Comparison of ENCODE assay signal across 8 cellular contexts in genomic region chr6:1611572-1612385, GRCh38. TPM values are rescaled to one million over a fixed set of nuclear protein-coding genes. Genes with fewer than 3 reads are reported as not detected.
DNase-seq lines count a peak whose midpoint lies in the region; FAIRE-seq and TF ChIP-seq lines count a peak whose summit lies in the region.

No MANE protein-coding gene starts in this region.

- no CpG with 5 or more reads among the region's 73 CpGs for WGBS in neuronal stem cell (ENCODE audit: extremely low coverage in 2 of 2, insufficient read length in 2 of 2, insufficient replicate concordance in 1 of 2), 2 donors

- no peak overlapping the region for H3K4ac ChIP-seq in neuronal stem cell (ENCODE audit: low read length)

- H3K79me1 ChIP-seq in neuronal stem cell (ENCODE audit: low read depth, low read length) = peaks cover 5% of the 10 kb centered on the region

- peak overlapping the region; percentile 38 for H3K14ac ChIP-seq in neuronal stem cell (ENCODE audit: low read length)

- H3K9ac ChIP-seq in endocrine pancreas (ENCODE audit: control insufficient read depth, insufficient read depth, low read length) = no peak overlapping the region
- no peak overlapping the region for H3K9ac ChIP-seq in neuronal stem cell (ENCODE audit: low read depth, low read length, poor library complexity)

- no peak overlapping the region for H2BK15ac ChIP-seq in neuronal stem cell (ENCODE audit: low read length)

- H3K9me3 ChIP-seq in Peyer's patch (no peaks in the 10 kb centered on the region), endocrine pancreas (ENCODE audit: control insufficient read depth, low read length) (no peaks in the 10 kb centered on the region), neuronal stem cell (replicated peaks in 1 of 2; ENCODE audit: control insufficient read depth in 2 of 2, insufficient read depth in 1 of 2, low read depth in 1 of 2, low read length in 2 of 2) (no peaks in the 10 kb centered on the region)

- DNase-seq in NCI-H2081 (lab: John Stamatoyannopoulos, UW) (peak; percentile 20 to 36), NCI-H2081 treated with DMSO at 0.1 percent for 48 hours (lab: John Stamatoyannopoulos, UW) (no peak), Peyer's patch (peak in 1 of 3 donors; percentile 45), neuronal stem cell (ENCODE audit: low spot score) (no peak), GM12891 (ENCODE audit: insufficient read length, low spot score) (no peak), NCI-H774 (lab: John Stamatoyannopoulos, UW) (no peak)
- DNase-seq in effector CD4-positive, alpha-beta T cell = no peak

- TF ChIP-seq POLR2A in Peyer's patch (IDR thresholded peaks at IDR 0.05) = no peak
- TF ChIP-seq POLR2A in GM12891 (IDR thresholded peaks at IDR 0.05; ENCODE audit: low read depth, low read length) = no peak

- H3K4me3 ChIP-seq in Peyer's patch = peak overlapping the region; percentile 32 to 66 (median 58)
- peak overlapping the region; percentile 81 for H3K4me3 ChIP-seq in endocrine pancreas (ENCODE audit: control insufficient read depth, insufficient read depth, low read length)
- H3K4me3 ChIP-seq in neuronal stem cell (ENCODE audit: low read length in 2 of 2) = peak overlapping the region in 1 of 2 donors; percentile 64

- peaks cover 0 to 55% (median 31%) of the 10 kb centered on the region in 4 donors for H3K4me1 ChIP-seq in Peyer's patch
- no peaks in the 10 kb centered on the region for H3K4me1 ChIP-seq in endocrine pancreas (ENCODE audit: control insufficient read depth, insufficient read depth, low read length)
- peaks cover 22% of the 10 kb centered on the region in 2 donors for H3K4me1 ChIP-seq in neuronal stem cell (ENCODE audit: control insufficient read depth in 2 of 2, insufficient read depth in 1 of 2, low read depth in 1 of 2, low read length in 2 of 2)

- H3K23ac ChIP-seq in neuronal stem cell (ENCODE audit: low read depth, low read length, poor library complexity) = no peak overlapping the region

- no peak overlapping the region for H2BK12ac ChIP-seq in neuronal stem cell (ENCODE audit: low read length)

- H2AK5ac ChIP-seq in neuronal stem cell (ENCODE audit: low read depth, low read length) = no peak overlapping the region

- FAIRE-seq in GM12891 (lab: Jason Lieb, UNC) = no peak

- peak overlapping the region; percentile 70 for H2AFZ ChIP-seq in neuronal stem cell (ENCODE audit: low read length)

- H3K4me2 ChIP-seq in neuronal stem cell (ENCODE audit: insufficient read depth, low read length, poor library complexity, severe bottlenecking) = peak overlapping the region; percentile 52

- H3K27me3 ChIP-seq in Peyer's patch (peaks cover 7 to 75% of the 10 kb centered on the region in 2 donors), endocrine pancreas (ENCODE audit: control insufficient read depth, insufficient read depth, low read length) (peaks cover 26% of the 10 kb centered on the region), neuronal stem cell (ENCODE audit: control insufficient read depth in 3 of 3, insufficient read depth in 3 of 3, low read depth in 1 of 3, low read length in 3 of 3) (peaks cover 56 to 87% (median 76%) of the 10 kb centered on the region in 3 experiments)

- no peak overlapping the region for H4K8ac ChIP-seq in neuronal stem cell (ENCODE audit: low read depth, low read length)

- H3K18ac ChIP-seq in neuronal stem cell (ENCODE audit: low read length) = peak overlapping the region; percentile 27

- TF ChIP-seq CTCF in Peyer's patch (IDR thresholded peaks at IDR 0.05) = no peak

- peak overlapping the region; percentile 13 for H2BK5ac ChIP-seq in neuronal stem cell (ENCODE audit: low read length)

- H4K91ac ChIP-seq in neuronal stem cell (ENCODE audit: low read depth, low read length, poor library complexity) = no peak overlapping the region

- H3K27ac ChIP-seq in Peyer's patch = no peak overlapping the region
- no peak overlapping the region for H3K27ac ChIP-seq in neuronal stem cell (replicated peaks; ENCODE audit: low read length)

- no peak overlapping the region for H2BK120ac ChIP-seq in neuronal stem cell (ENCODE audit: low read depth, low read length)

- no peaks in the 10 kb centered on the region for H3K36me3 ChIP-seq in Peyer's patch
- no peaks in the 10 kb centered on the region for H3K36me3 ChIP-seq in endocrine pancreas (ENCODE audit: control insufficient read depth, insufficient read depth, low read length)
- H3K36me3 ChIP-seq in neuronal stem cell (replicated peaks in 1 of 2; ENCODE audit: control insufficient read depth in 2 of 2, insufficient read depth in 2 of 2, low read length in 2 of 2) = no peaks in the 10 kb centered on the region

TF ChIP-seq in GM12891, 5 proteins besides CTCF, POLR2A, EP300 and RAD21:
- TF ChIP-seq POLR2AphosphoS5 (IDR thresholded peaks at IDR 0.05; ENCODE audit: low read depth, low read length) (no peak), SPI1 (IDR thresholded peaks at IDR 0.05; ENCODE audit: low read depth, low read length) (no peak), POU2F2 (IDR thresholded peaks at IDR 0.05; ENCODE audit: low read depth, low read length) (no peak), PAX5 (IDR thresholded peaks at IDR 0.05; ENCODE audit: insufficient read depth, low read length, severe bottlenecking) (no peak), TAF1 (IDR thresholded peaks at IDR 0.05; ENCODE audit: low read depth, low read length) (no peak)

RNA-seq across cellular contexts. Expression of gene FOXC1, which starts 2.1 kb away (rescaled TPM):
- 1 to 10 TPM in 3 of 4 donors, not detected in 1; 1.6 to 3.3 (median 2.7) TPM for total RNA-seq in Peyer's patch
- 0.52 TPM for polyA plus RNA-seq in neuronal stem cell (2013, experiment 1 of 2)
- polyA plus RNA-seq in neuronal stem cell (2013, experiment 2 of 2) = 0.53 TPM
- 0.26 TPM for polyA plus RNA-seq in GM12891 (2012; ENCODE audit: low read depth, missing spikeins)

Comparison
In these comparisons a context has a peak if more than half of its experiments do, and no peak if none do; other contexts are left out.
1. DNase-seq: peak in NCI-H2081 (2 of 2); none in NCI-H2081 treated with DMSO at 0.1 percent for 48 hours (single experiment), neuronal stem cell (single experiment), GM12891 (single experiment), effector CD4-positive, alpha-beta T cell (single experiment) and NCI-H774 (single experiment).